16 cellular contexts compared by ENCODE assay signal in genomic region chr1:50105430-50105829, GRCh38. TPM values are rescaled to one million over a fixed set of nuclear protein-coding genes. Genes with fewer than 3 reads are reported as not detected.
DNase-seq lines count a peak whose midpoint lies in the region; ATAC-seq and TF ChIP-seq lines count a peak whose summit lies in the region.
"Had no signal": no experiment of that assay in that cellular context is flagged by ENCODE, and none has a peak within 500 bp of the region (broad histone marks: within the 10 kb centered on the region; RNA-seq: fewer than 3 reads in every experiment).

No MANE protein-coding gene starts in this region.

- DNase-seq in DMS 273 treated with DMSO at 0.1 percent for 48 hours (lab: John Stamatoyannopoulos, UW) (peak; percentile 68), NCI-H748 (lab: John Stamatoyannopoulos, UW; ENCODE audit: unreplicated experiment) (peak; percentile 91), endodermal cell (no peak), uterus (no peak), AG08395 (ENCODE audit: low spot score) (no peak), HAP-1 (ENCODE audit: low spot score in 2 of 2) (no peak)
- peak; percentile 9 for DNase-seq in Jurkat, Clone E6-1 (ENCODE audit: low read depth, low spot score)
- DNase-seq: activated CD4-positive, CD25-positive, alpha-beta regulatory T cell; activated effector memory CD4-positive, alpha-beta T cell treated with anti-CD3 and anti-CD28 coated beads, Interleukin-2, amount 50 U/mL, for 16 hours; central memory CD4-positive, alpha-beta T cell; Kasumi-1; kidney glomerular epithelial cell had no signal

- H3K27me3 Mint-ChIP-seq in endodermal cell (ENCODE audit: insufficient read depth), result no peaks in the 10 kb centered on the region

- H3K9ac ChIP-seq in endodermal cell (ENCODE audit: extremely low read depth, low read length, poor library complexity, severe bottlenecking), result no peak overlapping the region

- H3K36me3 ChIP-seq in endodermal cell (ENCODE audit: control insufficient read depth, insufficient read depth, low read length) (no peaks in the 10 kb centered on the region), uterus (no peaks in the 10 kb centered on the region), HAP-1 (replicated peaks) (no peaks in the 10 kb centered on the region)

- intact Hi-C loops in uterus (cut with DNase I; ENCODE audit: low total_unique reads), result no loop called here

- H3K27me3 ChIP-seq in endodermal cell (ENCODE audit: control insufficient read depth, insufficient read depth, low read length, poor library complexity, severe bottlenecking) (no peaks in the 10 kb centered on the region), uterus (no peaks in the 10 kb centered on the region), HAP-1 (ENCODE audit: low read depth) (peaks cover 24% of the 10 kb centered on the region)

- no peak overlapping the region for H3K27ac Mint-ChIP-seq in endodermal cell
- H3K27ac Mint-ChIP-seq: natural killer cell treated with Interleukin-12 subunit alpha and Interleukin-12 subunit beta and Interleukin-15 and Interleukin-18, amount 100 ng/mL, for 72 hours; stimulated activated effector memory CD8-positive, alpha-beta T cell treated with anti-CD3 and anti-CD28 coated beads, Interleukin-12 subunit alpha, Interleukin-12 subunit beta, amount 100 ng/mL, for 72 hours had no signal

- in situ Hi-C loops in HAP-1 (cut with MboI; ENCODE audit: low sequenced_read_pairs), result no loop called here

- peaks cover 39% of the 10 kb centered on the region for H3K4me1 Mint-ChIP-seq in endodermal cell

- no peak overlapping the region for H3K27ac ChIP-seq in endodermal cell (ENCODE audit: low read depth, low read length)
- no peak overlapping the region for H3K27ac ChIP-seq in uterus

- peaks cover 1% of the 10 kb centered on the region for H3K9me3 Mint-ChIP-seq in endodermal cell
- H3K9me3 Mint-ChIP-seq: natural killer cell treated with Interleukin-12 subunit alpha and Interleukin-12 subunit beta and Interleukin-15 and Interleukin-18, amount 100 ng/mL, for 72 hours; stimulated activated effector memory CD8-positive, alpha-beta T cell treated with anti-CD3 and anti-CD28 coated beads, Interleukin-12 subunit alpha, Interleukin-12 subunit beta, amount 100 ng/mL, for 72 hours had no signal

- ATAC-seq in HG03108 (IDR thresholded peaks at IDR 0.05; ENCODE audit: unreplicated experiment), result no peak
- ATAC-seq: natural killer cell treated with Interleukin-12 subunit alpha and Interleukin-12 subunit beta and Interleukin-15 and Interleukin-18, amount 100 ng/mL, for 72 hours; stimulated activated effector memory CD8-positive, alpha-beta T cell treated with anti-CD3 and anti-CD28 coated beads, Interleukin-12 subunit alpha, Interleukin-12 subunit beta, amount 100 ng/mL, for 72 hours had no signal

- H3K36me3 Mint-ChIP-seq in endodermal cell (ENCODE audit: low read depth), result no peaks in the 10 kb centered on the region
- H3K36me3 Mint-ChIP-seq: natural killer cell treated with Interleukin-12 subunit alpha and Interleukin-12 subunit beta and Interleukin-15 and Interleukin-18, amount 100 ng/mL, for 72 hours; stimulated activated effector memory CD8-positive, alpha-beta T cell treated with anti-CD3 and anti-CD28 coated beads, Interleukin-12 subunit alpha, Interleukin-12 subunit beta, amount 100 ng/mL, for 72 hours had no signal

- H3K9me3 ChIP-seq in endodermal cell (ENCODE audit: control insufficient read depth, low read length) (peaks cover 29% of the 10 kb centered on the region), uterus (no peaks in the 10 kb centered on the region), HAP-1 (no peaks in the 10 kb centered on the region)

- no peaks in the 10 kb centered on the region for H3K4me1 ChIP-seq in endodermal cell (ENCODE audit: control insufficient read depth, insufficient read depth, low read length)
- H3K4me1 ChIP-seq in uterus, result no peaks in the 10 kb centered on the region
- no peaks in the 10 kb centered on the region for H3K4me1 ChIP-seq in HAP-1

- H3K4me3 Mint-ChIP-seq in endodermal cell, result no peak overlapping the region
- H3K4me3 Mint-ChIP-seq: natural killer cell treated with Interleukin-12 subunit alpha and Interleukin-12 subunit beta and Interleukin-15 and Interleukin-18, amount 100 ng/mL, for 72 hours; stimulated activated effector memory CD8-positive, alpha-beta T cell treated with anti-CD3 and anti-CD28 coated beads, Interleukin-12 subunit alpha, Interleukin-12 subunit beta, amount 100 ng/mL, for 72 hours had no signal

- TF ChIP-seq POLR2A in uterus (IDR thresholded peaks at IDR 0.05), result no peak

- 85 to 94% methylated on average over 3 of the region's 3 CpGs for WGBS in endodermal cell (ENCODE audit: insufficient coverage in 1 of 2, insufficient read length in 1 of 2), 2 experiments

- no peak overlapping the region for H3K4me3 ChIP-seq in Jurkat, Clone E6-1 (ENCODE audit: low read length)
- H3K4me3 ChIP-seq in endodermal cell (ENCODE audit: low read length) (no peak overlapping the region), uterus (no peak overlapping the region), HAP-1 (no peak overlapping the region)

- TF ChIP-seq CTCF in endodermal cell (conservative IDR thresholded peaks at IDR 0.05), result peak; percentile 75
- TF ChIP-seq CTCF in uterus (IDR thresholded peaks at IDR 0.05), result no peak

RNA-seq across cellular contexts. Expression of gene ELAVL4, which starts 3.3 kb away (rescaled TPM):
- not detected for polyA plus RNA-seq in Jurkat, Clone E6-1 (2012; ENCODE audit: insufficient read depth, insufficient read length)
- total RNA-seq in endodermal cell (10 to 100 TPM in 1 of 2 donors, 1 to 10 TPM in 1; 4.0 to 10.3 TPM), uterus (1 to 10 TPM in 1 of 4 donors, not detected in 3; 1.2 TPM)
- polyA plus RNA-seq in endodermal cell (2013, experiment 1 of 2), result 16.2 TPM
- 14.0 TPM for polyA plus RNA-seq in endodermal cell (2013, experiment 2 of 2)
- total RNA-seq: natural killer cell treated with Interleukin-12 subunit alpha and Interleukin-12 subunit beta and Interleukin-15 and Interleukin-18, amount 100 ng/mL, for 72 hours had no signal
- polyA plus RNA-seq: BJ had no signal

Comparison
In these comparisons a context has a peak if more than half of its experiments do, and no peak if none do; other contexts are left out.
1. DNase-seq: peak in DMS 273 treated with DMSO at 0.1 percent for 48 hours (single experiment), Jurkat, Clone E6-1 (single experiment) and NCI-H748 (single experiment); none in endodermal cell (single experiment), uterus (0 of 2), AG08395 (single experiment) and HAP-1 (0 of 2).